In genomic region chr2:120441744-120442471, GRCh38 we compare ENCODE assay signal across 8 cellular contexts.
DNase-seq lines count a peak whose midpoint lies in the region; ATAC-seq, FAIRE-seq and TF ChIP-seq lines count a peak whose summit lies in the region.

No MANE protein-coding gene starts in this region.

- no peak for TF ChIP-seq CTCF in A549 (IDR thresholded peaks at IDR 0.05)
- TF ChIP-seq CTCF in colonic mucosa (IDR thresholded peaks at IDR 0.05), result no peak
- TF ChIP-seq CTCF in HepG2 (CRISPR knock-in tag; IDR thresholded peaks at IDR 0.05), result peak; percentile 56
- no peak for TF ChIP-seq CTCF in thyroid gland (IDR thresholded peaks at IDR 0.05)
- no peak for TF ChIP-seq CTCF in Peyer's patch (IDR thresholded peaks at IDR 0.05)

- 79% methylated on average over 41 of the region's 41 CpGs for WGBS in A549 (ENCODE audit: missing lambda C conversion rate)
- 6% methylated on average over 39 of the region's 41 CpGs for WGBS in HepG2 (ENCODE audit: low lambda C conversion rate)
- 10 to 11% methylated on average over 27 to 30 of the region's 41 CpGs for WGBS in thyroid gland, 2 donors

- no peaks in the 10 kb centered on the region for H3K79me2 ChIP-seq in HepG2 (ENCODE audit: insufficient read depth, low read length)

- intact Hi-C loops in colonic mucosa (cut with DNase I), result no loop called here
- intact Hi-C loops in HepG2 (cut with micrococcal nuclease; ENCODE audit: unreplicated experiment), result loop anchor here (1.0 kb wide), 2 partner anchors 24 to 112 kb away; no protein-coding TSS in a partner anchor
- intact Hi-C loops in thyroid gland (cut with DNase I), result no loop called here

- no peak overlapping the region for H2AFZ ChIP-seq in HepG2 (ENCODE audit: low read length)

- no peak for TF ChIP-seq RAD21 in A549 (conservative IDR thresholded peaks at IDR 0.05 in 1 of 2, IDR thresholded peaks at IDR 0.05 in 1 of 2)
- peak; percentile 53; the same call in 1 of the 2 replicates for TF ChIP-seq RAD21 in HepG2 (CRISPR knock-in tag; IDR thresholded peaks at IDR 0.05)

- TF ChIP-seq EP300 in A549 (IDR thresholded peaks at IDR 0.05) (no peak), HepG2 (IDR thresholded peaks at IDR 0.05; ENCODE audit: low read depth in 2 of 2, low read length in 2 of 2) (no peak; a peak in 1 of 4 replicates), HepG2 (CRISPR knock-in tag; IDR thresholded peaks at IDR 0.05; ENCODE audit: borderline replicate concordance) (no peak)

- no peak for DNase-seq in A549 (ENCODE audit: low read depth in 1 of 2, low spot score in 1 of 2)
- DNase-seq in NCI-H1436 (lab: John Stamatoyannopoulos, UW), result peak; percentile 76
- peak; percentile 49 for DNase-seq in colonic mucosa
- DNase-seq in HepG2 (ENCODE audit: low spot score), result peak; percentile 77
- DNase-seq in thyroid gland, result peak; percentile 64 to 70
- no peak for DNase-seq in Peyer's patch
- DNase-seq in HK-2 (ENCODE audit: unreplicated experiment), result no peak
- no peak for DNase-seq in urothelium cell line (ENCODE audit: low spot score)

- H4K20me1 ChIP-seq in HepG2 (ENCODE audit: insufficient read depth, low read length), result 0 out of 2 replicates have a peak, but pooled peaks cover 3% of the 10 kb centered on the region

- H3K4me1 ChIP-seq in A549 (peaks cover 7% of the 10 kb centered on the region), colonic mucosa (peaks cover 4% of the 10 kb centered on the region), HepG2 (ENCODE audit: insufficient read depth, low read length) (peaks cover 43% of the 10 kb centered on the region), thyroid gland (peaks cover 13 to 16% of the 10 kb centered on the region in 2 donors), Peyer's patch (peaks cover 0 to 14% (median 0%) of the 10 kb centered on the region in 4 donors)

- no peak for TF ChIP-seq POLR2A in A549 (IDR thresholded peaks at IDR 0.05; ENCODE audit: low read length)
- TF ChIP-seq POLR2A in HepG2 (IDR thresholded peaks at IDR 0.05; ENCODE audit: insufficient read depth in 1 of 2, low read depth in 2 of 2, low read length in 2 of 2), result no peak
- no peak for TF ChIP-seq POLR2A in thyroid gland (IDR thresholded peaks at IDR 0.05)
- no peak for TF ChIP-seq POLR2A in Peyer's patch (IDR thresholded peaks at IDR 0.05)

- BruUV-seq in HepG2 (replicated peaks; lab: Mats Ljungman, UMichigan), result no TSS peak

- H3K4me3 ChIP-seq in A549 (peak overlapping the region; percentile 31; the same call in 1 of the 3 replicates), colonic mucosa (peak overlapping the region; percentile 41), HepG2 (replicated peaks in 1 of 3; ENCODE audit: insufficient read depth in 1 of 3, low read depth in 2 of 3, low read length in 3 of 3) (peak overlapping the region in 2 of 3 experiments; percentile 32 to 60; a peak in 2 of 6 replicates), thyroid gland (replicated peaks in 1 of 3) (peak overlapping the region in 1 of 3 donors; percentile 23), Peyer's patch (peak overlapping the region in 2 of 4 donors; percentile 28 to 40)

- ATAC-seq in A549, result no peak
- peak; percentile 78 for ATAC-seq in HepG2

- POLR2A ChIA-PET in A549 (lab: Yijun Ruan, JAX), result no interaction called here
- POLR2A ChIA-PET in HepG2 (lab: Yijun Ruan, JAX), result interaction anchor here (1.5 to 2.8 kb wide), 2 partner anchors 24 to 110 kb away, joined by 3 to 22 read pairs; no protein-coding TSS in a partner anchor

- no peak for FAIRE-seq in A549 (lab: Jason Lieb, UNC)
- FAIRE-seq in HepG2 (lab: Jason Lieb, UNC), result no peak
- no peak for FAIRE-seq in urothelium cell line (lab: Jason Lieb, UNC)

- H3K27ac ChIP-seq in A549 (no peak overlapping the region; a peak in 1 of 6 replicates), colonic mucosa (no peak overlapping the region), HepG2 (ENCODE audit: extremely low read length, insufficient read depth, low read length) (no peak overlapping the region), thyroid gland (no peak overlapping the region), Peyer's patch (no peak overlapping the region)

- H3K4me2 ChIP-seq in A549 (peak overlapping the region; percentile 61), HepG2 (ENCODE audit: low read depth, low read length) (peak overlapping the region; percentile 69)

- no peaks in the 10 kb centered on the region for H3K36me3 ChIP-seq in colonic mucosa
- no peaks in the 10 kb centered on the region for H3K36me3 ChIP-seq in HepG2 (replicated peaks in 1 of 2; ENCODE audit: control insufficient read depth in 1 of 2, insufficient read depth in 2 of 2, low read length in 2 of 2)
- no peaks in the 10 kb centered on the region for H3K36me3 ChIP-seq in thyroid gland
- H3K36me3 ChIP-seq in Peyer's patch, result no peaks in the 10 kb centered on the region

- in situ Hi-C loops in HepG2 (cut with HindIII; ENCODE audit: extremely low pct_ligation_motif_present, low pct_unique_long_range_greater_than_20kb), result no loop called here

- H3K27me3 ChIP-seq in colonic mucosa (peaks cover 9% of the 10 kb centered on the region), HepG2 (ENCODE audit: control insufficient read depth in 1 of 2, insufficient read depth in 2 of 2, low read length in 2 of 2) (peaks cover 18 to 79% of the 10 kb centered on the region in 2 experiments), thyroid gland (no peaks in the 10 kb centered on the region), Peyer's patch (no peaks in the 10 kb centered on the region)

- no peak overlapping the region for H3K9ac ChIP-seq in colonic mucosa (ENCODE audit: low read depth in 2 of 2, low read length in 2 of 2)
- peak overlapping the region; percentile 26 for H3K9ac ChIP-seq in HepG2 (ENCODE audit: insufficient read depth, low read depth, low read length)

- no peaks in the 10 kb centered on the region for H3K9me3 ChIP-seq in A549
- H3K9me3 ChIP-seq in colonic mucosa, result no peaks in the 10 kb centered on the region
- H3K9me3 ChIP-seq in HepG2 (ENCODE audit: low read length), result no peaks in the 10 kb centered on the region
- H3K9me3 ChIP-seq in thyroid gland, result no peaks in the 10 kb centered on the region
- H3K9me3 ChIP-seq in Peyer's patch, result no peaks in the 10 kb centered on the region

- CTCF ChIA-PET in A549 (lab: Yijun Ruan, JAX) (interaction anchor here (1.4 kb wide), 2 partner anchors 76 to 99 kb away, joined by 3 to 4 read pairs; no protein-coding TSS in a partner anchor), HepG2 (lab: Yijun Ruan, JAX; ENCODE audit: low intra/inter-chr PET ratio, low total read pairs) (no interaction called here)

TF ChIP-seq in A549, 52 proteins besides CTCF, POLR2A, EP300 and RAD21:
- TF ChIP-seq SREBF2 (IDR thresholded peaks at IDR 0.05) (no peak), HMGXB4 (CRISPR knock-in tag; IDR thresholded peaks at IDR 0.05; ENCODE audit: borderline replicate concordance) (no peak), RNF2 (IDR thresholded peaks at IDR 0.05; ENCODE audit: borderline replicate concordance, low read depth) (no peak), TFCP2L1 (CRISPR knock-in tag; IDR thresholded peaks at IDR 0.05) (no peak)

TF ChIP-seq in HepG2, 621 proteins besides CTCF, POLR2A, EP300 and RAD21 (continues in another document):
- peak; percentile 61 for TF ChIP-seq ZNF574 (CRISPR knock-in tag; IDR thresholded peaks at IDR 0.05)
- TF ChIP-seq ZNF564 (CRISPR knock-in tag; IDR thresholded peaks at IDR 0.05), result 0 out of 2 replicates have a peak, but pooled peaks have one; percentile 53
- TF ChIP-seq TEAD3 (CRISPR knock-in tag; optimal IDR thresholded peaks at IDR 0.05; ENCODE audit: borderline replicate concordance), result peak; percentile 57
- TF ChIP-seq NR2F6 (IDR thresholded peaks at IDR 0.05), result no peak
- TF ChIP-seq NR2F6 (CRISPR knock-in tag; IDR thresholded peaks at IDR 0.05), result peak; percentile 21; the same call in 1 of the 2 replicates
- TF ChIP-seq E2F1 (CRISPR knock-in tag; IDR thresholded peaks at IDR 0.05), result peak; percentile 52; the same call in 1 of the 2 replicates
- no peak for TF ChIP-seq ZNF784 (CRISPR knock-in tag; IDR thresholded peaks at IDR 0.05; ENCODE audit: borderline replicate concordance)
- TF ChIP-seq MXD4 (CRISPR knock-in tag; IDR thresholded peaks at IDR 0.05), result 0 out of 2 replicates have a peak, but pooled peaks have one; percentile 15
- TF ChIP-seq HOXA5 (CRISPR knock-in tag; IDR thresholded peaks at IDR 0.05), result peak; percentile 53; the same call in 1 of the 2 replicates
- TF ChIP-seq ZFY (CRISPR knock-in tag; IDR thresholded peaks at IDR 0.05), result peak; percentile 63

Comparison
In these comparisons a context has a peak if more than half of its experiments do, and no peak if none do; other contexts are left out.
1. DNase-seq: peak in NCI-H1436 (single experiment), colonic mucosa (single experiment), HepG2 (single experiment) and thyroid gland (2 of 2); none in A549 (0 of 2), Peyer's patch (0 of 3), HK-2 (single experiment) and urothelium cell line (single experiment).
2. Of the 38 proteins assayed by ChIP-seq in both HepG2 and A549: peak only in HepG2: CTCF, FOSL2, HDAC2, MAX, MYC, RAD21 and 1 more; only in A549: none; in both: none; in neither: 29; mixed calls (peak in some experiments, not most) for 2.